ENCODE assay signal across 15 cellular contexts in the genomic region with DNA sequence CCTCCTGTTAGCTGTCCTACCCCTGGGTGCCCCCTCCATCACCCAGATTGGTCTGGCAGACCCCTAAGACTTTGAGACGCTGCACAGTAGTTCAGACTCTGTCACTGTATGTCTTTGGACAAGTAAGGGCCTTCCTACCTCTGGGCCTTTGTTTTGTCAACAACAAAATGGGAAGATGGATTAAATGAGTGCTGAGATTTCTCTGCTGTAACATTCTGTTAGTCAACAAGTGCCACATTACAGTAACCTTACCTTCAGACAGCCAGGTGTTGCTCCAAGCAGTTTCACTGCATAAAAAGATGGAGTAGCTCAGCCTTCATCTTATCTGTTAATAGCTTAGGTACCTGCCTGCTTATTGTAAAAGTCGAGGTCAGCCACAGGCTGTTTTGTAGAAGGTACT. TPM values are rescaled to one million over a fixed set of nuclear protein-coding genes. Genes with fewer than 3 reads are reported as not detected.
A peak's percentile ranks its signal among the peaks of the same experiment; 100 is the strongest.
DNase-seq lines count a peak whose midpoint lies in the region; ATAC-seq and TF ChIP-seq lines count a peak whose summit lies in the region.
"Had no signal": no experiment of that assay in that cellular context is flagged by ENCODE, and none has a peak within 500 bp of the region (broad histone marks: within the 10 kb centered on the region; RNA-seq: fewer than 3 reads in every experiment).

No MANE protein-coding gene starts in this region.

- 0 out of 2 replicates have a peak overlapping the region, but pooled peaks have one; percentile 0 for H3K27ac ChIP-seq in GM23338 (ENCODE audit: low read depth)
- H3K27ac ChIP-seq in SJCRH30: peak overlapping the region; percentile 53
- peak overlapping the region; percentile 84 for H3K27ac ChIP-seq in hepatocyte
- H3K27ac ChIP-seq: neural progenitor cell had no signal

- peak overlapping the region; percentile 34 for H3K27ac Mint-ChIP-seq in GM23338
- H3K27ac Mint-ChIP-seq in stimulated activated naive B cell treated with anti-CD40 and anti-IgM and Interleukin-4, amounts not matched to agents 10 μg/mL and 1 μg/mL and 100 μg/mL, for 72 hours: peak overlapping the region; percentile 25

- no peak for DNase-seq in GM23338 (ENCODE audit: low spot score)
- DNase-seq in SJCRH30: no peak
- no peak for DNase-seq in hepatocyte (ENCODE audit: low spot score)
- DNase-seq in stimulated activated naive B cell treated with anti-CD40 and anti-IgM and Interleukin-4, amounts not matched to agents 10 μg/mL and 1 μg/mL and 100 μg/mL, for 72 hours: no peak
- DNase-seq in GM03348 (ENCODE audit: low spot score): no peak
- DNase-seq in central memory CD4-positive, alpha-beta T cell: no peak
- DNase-seq in A172 (ENCODE audit: low spot score): no peak
- DNase-seq: activated naive CD4-positive, alpha-beta T cell treated with Interleukin-2 at 50 U/mL for 16 hours; foreskin fibroblast; NCI-H446; SW 1271 had no signal

- no peaks in the 10 kb centered on the region for H3K36me3 ChIP-seq in GM23338 (ENCODE audit: insufficient read depth)
- H3K36me3 ChIP-seq in SJCRH30: peaks cover 3% of the 10 kb centered on the region; the same call in 1 of the 2 replicates
- H3K36me3 ChIP-seq in hepatocyte (replicated peaks; ENCODE audit: insufficient read depth, low read depth): no peaks in the 10 kb centered on the region
- H3K36me3 ChIP-seq: neural progenitor cell had no signal

- H3K79me2 ChIP-seq in GM23338 (replicated peaks; ENCODE audit: insufficient read depth) (peaks cover 96% of the 10 kb centered on the region), hepatocyte (peaks cover 95% of the 10 kb centered on the region)

- no peak overlapping the region for H3K4me3 ChIP-seq in GM23338
- no peak overlapping the region for H3K4me3 ChIP-seq in SJCRH30
- no peak overlapping the region for H3K4me3 ChIP-seq in hepatocyte
- H3K4me3 ChIP-seq: GM12878, neural progenitor cell had no signal

- H4K20me1 ChIP-seq in GM23338 (replicated peaks; ENCODE audit: insufficient read depth) (peaks cover 63% of the 10 kb centered on the region), hepatocyte (ENCODE audit: insufficient read depth, poor library complexity, severe bottlenecking) (peaks cover 100% of the 10 kb centered on the region)

- no peak for ATAC-seq in GM23338
- ATAC-seq in stimulated activated naive B cell treated with anti-CD40 and anti-IgM and Interleukin-4, amounts not matched to agents 10 μg/mL and 1 μg/mL and 100 μg/mL, for 72 hours (replicated peaks): no peak
- ATAC-seq in HG03432 (IDR thresholded peaks at IDR 0.05; ENCODE audit: unreplicated experiment): no peak
- ATAC-seq: Panc1 had no signal

- H3K9me3 Mint-ChIP-seq in GM23338: no peaks in the 10 kb centered on the region
- no peaks in the 10 kb centered on the region for H3K9me3 Mint-ChIP-seq in stimulated activated naive B cell treated with anti-CD40 and anti-IgM and Interleukin-4, amounts not matched to agents 10 μg/mL and 1 μg/mL and 100 μg/mL, for 72 hours
- H3K9me3 Mint-ChIP-seq: neural progenitor cell had no signal

- H3K9me2 ChIP-seq in GM23338 (ENCODE audit: insufficient read depth): 0 out of 2 replicates have a peak, but pooled peaks cover 2% of the 10 kb centered on the region
- no peaks in the 10 kb centered on the region for H3K9me2 ChIP-seq in hepatocyte (replicated peaks; ENCODE audit: insufficient read depth)

- H2AFZ ChIP-seq in GM23338 (no peak overlapping the region), hepatocyte (no peak overlapping the region)
- H2AFZ ChIP-seq: neural progenitor cell had no signal

- H3K27me3 ChIP-seq in GM23338 (ENCODE audit: insufficient read depth) (no peaks in the 10 kb centered on the region), SJCRH30 (no peaks in the 10 kb centered on the region), hepatocyte (no peaks in the 10 kb centered on the region)
- H3K27me3 ChIP-seq: neural progenitor cell had no signal

- H3K36me3 Mint-ChIP-seq in GM23338 (ENCODE audit: low read depth): no peaks in the 10 kb centered on the region
- H3K36me3 Mint-ChIP-seq in stimulated activated naive B cell treated with anti-CD40 and anti-IgM and Interleukin-4, amounts not matched to agents 10 μg/mL and 1 μg/mL and 100 μg/mL, for 72 hours: peaks cover 36 to 40% of the 10 kb centered on the region in 2 donors

- 0 out of 2 replicates have a peak, but pooled peaks cover 2% of the 10 kb centered on the region for H3F3A ChIP-seq in GM23338 (replicated peaks; ENCODE audit: low read depth)

- H3K4me2 ChIP-seq in GM23338 (no peak overlapping the region), hepatocyte (peak overlapping the region; percentile 56)
- H3K4me2 ChIP-seq: neural progenitor cell had no signal

- H3K4me1 Mint-ChIP-seq in GM23338: peaks cover 49% of the 10 kb centered on the region
- H3K4me1 Mint-ChIP-seq in stimulated activated naive B cell treated with anti-CD40 and anti-IgM and Interleukin-4, amounts not matched to agents 10 μg/mL and 1 μg/mL and 100 μg/mL, for 72 hours: peaks cover 58 to 84% of the 10 kb centered on the region in 2 donors

- WGBS in hepatocyte (ENCODE audit: low lambda C conversion rate, missing lambda C conversion rate): 63% methylated on average over 2 of the region's 2 CpGs

- H3K27me3 Mint-ChIP-seq in GM23338 (ENCODE audit: insufficient read depth, low read depth, poor library complexity): peaks cover 5% of the 10 kb centered on the region
- H3K27me3 Mint-ChIP-seq in stimulated activated naive B cell treated with anti-CD40 and anti-IgM and Interleukin-4, amounts not matched to agents 10 μg/mL and 1 μg/mL and 100 μg/mL, for 72 hours: no peaks in the 10 kb centered on the region

- TF ChIP-seq CTCF in GM23338 (conservative IDR thresholded peaks at IDR 0.05; ENCODE audit: low read depth in 2 of 2): no peak
- TF ChIP-seq CTCF in hepatocyte (IDR thresholded peaks at IDR 0.05; ENCODE audit: poor library complexity): no peak

- H3K4me3 Mint-ChIP-seq in GM23338: no peak overlapping the region
- H3K4me3 Mint-ChIP-seq in stimulated activated naive B cell treated with anti-CD40 and anti-IgM and Interleukin-4, amounts not matched to agents 10 μg/mL and 1 μg/mL and 100 μg/mL, for 72 hours: no peak overlapping the region
- H3K4me3 Mint-ChIP-seq: neural progenitor cell had no signal

- no peaks in the 10 kb centered on the region for H3K9me3 ChIP-seq in SJCRH30 (replicated peaks)
- H3K9me3 ChIP-seq in hepatocyte (ENCODE audit: low read depth): no peaks in the 10 kb centered on the region

- H3K4me1 ChIP-seq in GM23338 (ENCODE audit: insufficient read depth): peaks cover 30% of the 10 kb centered on the region
- peaks cover 38% of the 10 kb centered on the region for H3K4me1 ChIP-seq in SJCRH30
- peaks cover 74% of the 10 kb centered on the region for H3K4me1 ChIP-seq in hepatocyte (ENCODE audit: insufficient read depth)

TF ChIP-seq in GM23338, 12 proteins besides CTCF, POLR2A, EP300 and RAD21:
- no peak for TF ChIP-seq CREB1 (CRISPR knock-in tag; IDR thresholded peaks at IDR 0.05; ENCODE audit: low read depth)
- TF ChIP-seq NANOG (IDR thresholded peaks at IDR 0.05; ENCODE audit: borderline replicate concordance): no peak
- TF ChIP-seq EZH2phosphoT487 (IDR thresholded peaks at IDR 0.05; ENCODE audit: unreplicated experiment): no peak
- no peak for TF ChIP-seq POLR2AphosphoS5 (IDR thresholded peaks at IDR 0.05; ENCODE audit: low read depth)
- no peak for TF ChIP-seq STAT1 (IDR thresholded peaks at IDR 0.05; ENCODE audit: unreplicated experiment)
- TF ChIP-seq, protein P1, sequence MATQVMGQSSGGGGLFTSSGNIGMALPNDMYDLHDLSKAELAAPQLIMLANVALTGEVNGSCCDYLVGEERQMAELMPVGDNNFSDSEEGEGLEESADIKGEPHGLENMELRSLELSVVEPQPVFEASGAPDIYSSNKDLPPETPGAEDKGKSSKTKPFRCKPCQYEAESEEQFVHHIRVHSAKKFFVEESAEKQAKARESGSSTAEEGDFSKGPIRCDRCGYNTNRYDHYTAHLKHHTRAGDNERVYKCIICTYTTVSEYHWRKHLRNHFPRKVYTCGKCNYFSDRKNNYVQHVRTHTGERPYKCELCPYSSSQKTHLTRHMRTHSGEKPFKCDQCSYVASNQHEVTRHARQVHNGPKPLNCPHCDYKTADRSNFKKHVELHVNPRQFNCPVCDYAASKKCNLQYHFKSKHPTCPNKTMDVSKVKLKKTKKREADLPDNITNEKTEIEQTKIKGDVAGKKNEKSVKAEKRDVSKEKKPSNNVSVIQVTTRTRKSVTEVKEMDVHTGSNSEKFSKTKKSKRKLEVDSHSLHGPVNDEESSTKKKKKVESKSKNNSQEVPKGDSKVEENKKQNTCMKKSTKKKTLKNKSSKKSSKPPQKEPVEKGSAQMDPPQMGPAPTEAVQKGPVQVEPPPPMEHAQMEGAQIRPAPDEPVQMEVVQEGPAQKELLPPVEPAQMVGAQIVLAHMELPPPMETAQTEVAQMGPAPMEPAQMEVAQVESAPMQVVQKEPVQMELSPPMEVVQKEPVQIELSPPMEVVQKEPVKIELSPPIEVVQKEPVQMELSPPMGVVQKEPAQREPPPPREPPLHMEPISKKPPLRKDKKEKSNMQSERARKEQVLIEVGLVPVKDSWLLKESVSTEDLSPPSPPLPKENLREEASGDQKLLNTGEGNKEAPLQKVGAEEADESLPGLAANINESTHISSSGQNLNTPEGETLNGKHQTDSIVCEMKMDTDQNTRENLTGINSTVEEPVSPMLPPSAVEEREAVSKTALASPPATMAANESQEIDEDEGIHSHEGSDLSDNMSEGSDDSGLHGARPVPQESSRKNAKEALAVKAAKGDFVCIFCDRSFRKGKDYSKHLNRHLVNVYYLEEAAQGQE (IDR thresholded peaks at IDR 0.05; ENCODE audit: unreplicated experiment): no peak
- no peak for TF ChIP-seq ZNF114 (CRISPR knock-in tag; IDR thresholded peaks at IDR 0.05)
- no peak for TF ChIP-seq EZH2 (IDR thresholded peaks at IDR 0.05; ENCODE audit: low read depth, unreplicated experiment)
TF ChIP-seq in GM23338: peak in this region for 0.

RNA-seq across cellular contexts. Expression of gene CHMP4B, which starts 16.0 kb away (rescaled TPM):
- total RNA-seq in GM23338 (2014; rRNA removed; shearing (Covaris generic)): 42.6 and 49.3 TPM in 2 replicates
- 14.5 and 15.7 TPM in 2 replicates for polyA plus RNA-seq in GM23338 (2016; fragmentation: Nextera tagmentation; extraction: Ambion mirVana)
- 45.0 and 51.9 TPM in 2 replicates for total RNA-seq in SJCRH30 (2014; rRNA removed; shearing (Covaris generic))
- 95.1 and 101 TPM in 2 replicates for total RNA-seq in hepatocyte
- polyA plus RNA-seq in hepatocyte: 7.3 and 8.1 TPM in 2 replicates
- total RNA-seq in A172 (2014; rRNA removed; shearing (Covaris generic)): 74.7 and 86.5 TPM in 2 replicates

Comparison
In these comparisons a context has a peak if more than half of its experiments do, and no peak if none do; other contexts are left out.
1. H3K27ac ChIP-seq: peak in every context shown above with its lines; median percentile 84 in hepatocyte; 53 in SJCRH30; 0 in GM23338.